ENCODE assay signal across 1 cellular context in genomic region chr7:94440460-94441039, GRCh38.
TF ChIP-seq lines count a peak whose summit lies in the region.

No MANE protein-coding gene starts in this region.

TF ChIP-seq in GM23338, 12 proteins besides CTCF, POLR2A, EP300 and RAD21 (continued from another document):
- TF ChIP-seq REST (IDR thresholded peaks at IDR 0.05; ENCODE audit: unreplicated experiment) (no peak), EZH2phosphoT487 (IDR thresholded peaks at IDR 0.05; ENCODE audit: unreplicated experiment) (no peak), EZH2 (IDR thresholded peaks at IDR 0.05; ENCODE audit: low read depth, unreplicated experiment) (no peak), CREB1 (CRISPR knock-in tag; IDR thresholded peaks at IDR 0.05; ENCODE audit: low read depth) (no peak), ZNF114 (CRISPR knock-in tag; IDR thresholded peaks at IDR 0.05) (no peak), ETS1 (IDR thresholded peaks at IDR 0.05) (no peak), STAT1 (IDR thresholded peaks at IDR 0.05; ENCODE audit: unreplicated experiment) (no peak)
TF ChIP-seq in GM23338: peak in this region for 0.
